21 cellular contexts compared by ENCODE assay signal in the genomic region with DNA sequence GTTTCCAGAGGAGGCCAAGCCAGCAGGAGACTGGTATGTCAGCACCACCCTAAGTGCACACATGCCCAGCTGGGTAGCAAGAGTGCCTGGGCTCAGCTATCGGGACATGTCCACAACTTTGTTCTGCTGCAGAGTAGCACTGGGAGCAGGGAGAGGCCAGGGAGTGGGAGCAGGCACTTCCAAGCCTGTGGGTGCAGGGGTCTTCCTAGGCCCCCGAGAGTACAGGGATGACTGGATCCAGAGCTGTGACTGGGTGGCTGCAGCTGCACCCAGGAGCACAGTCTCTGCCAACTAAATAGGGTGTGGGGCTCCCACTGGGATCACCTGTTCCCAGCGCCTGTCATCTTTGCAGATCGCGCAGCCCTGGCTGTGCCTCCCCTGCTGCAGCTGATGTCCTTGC.
"Had no signal": no experiment of that assay in that cellular context is flagged by ENCODE, and none has a peak within 500 bp of the region (broad histone marks: within the 10 kb centered on the region; RNA-seq: fewer than 3 reads in every experiment).

No MANE protein-coding gene starts in this region.

- H3K9me3 ChIP-seq: MG63, Peyer's patch, SK-N-SH had no signal

- H3K36me3 ChIP-seq: MG63, Peyer's patch had no signal

- H3K4me3 ChIP-seq: MG63, PC-9, Peyer's patch had no signal

- H3K27ac ChIP-seq: PC-9, Peyer's patch had no signal

- DNase-seq: IMR-90; Karpas-422; KG1; MG63; NCI-H1092; NCI-H1105 treated with DMSO at 0.1 percent for 48 hours; NCI-H1417 treated with DMSO at 0.1 percent for 48 hours; NCI-H187; NCI-H2029; NCI-H2081 treated with DMSO at 0.1 percent for 48 hours; NCI-H226; NCI-H446; NCI-H510A; NCI-H526 treated with DMSO at 0.1 percent for 48 hours; NCI-H748 treated with DMSO at 0.1 percent for 48 hours; NK-92 treated with Interleukin-12 subunit alpha and Interleukin-12 subunit beta, amount 100 ng/mL, for 24 hours; PC-9; Peyer's patch; SK-N-SH; SW 1271; T-cell had no signal

- H3K4me1 ChIP-seq: Peyer's patch had no signal

- H3K27me3 ChIP-seq: MG63, Peyer's patch had no signal

- ATAC-seq: T-cell had no signal
